Comparison of ENCODE assay signal across 10 cellular contexts in genomic region chr7:56062382-56062781, GRCh38. TPM values are rescaled to one million over a fixed set of nuclear protein-coding genes. Genes with fewer than 3 reads are reported as not detected.
A peak's percentile ranks its signal among the peaks of the same experiment; 100 is the strongest.
DNase-seq lines count a peak whose midpoint lies in the region; FAIRE-seq and TF ChIP-seq lines count a peak whose summit lies in the region.
"Had no signal": no experiment of that assay in that cellular context is flagged by ENCODE, and none has a peak within 500 bp of the region (broad histone marks: within the 10 kb centered on the region; RNA-seq: fewer than 3 reads in every experiment).

No MANE protein-coding gene starts in this region.

- no peak for TF ChIP-seq POLR2A in ovary (IDR thresholded peaks at IDR 0.05)

- DNase-seq in AG10803 (ENCODE audit: low read depth): peak; percentile 20
- DNase-seq in HT1080 (ENCODE audit: low read depth): peak; percentile 78
- DNase-seq in activated CD4-positive, alpha-beta memory T cell treated with anti-CD3 and anti-CD28 coated beads, Interleukin-2, amount 10 ng/mL, durations not matched to agents 7 days and 5 days: no peak
- no peak for DNase-seq in keratinocyte (ENCODE audit: low read depth, low spot score)
- DNase-seq in ovary: no peak
- no peak for DNase-seq in SIG-M5 treated with dmso at 0.1 percent for 504 hours (lab: John Stamatoyannopoulos, UW; ENCODE audit: unreplicated experiment)
- DNase-seq in GOT3 (lab: John Stamatoyannopoulos, UW): no peak
- DNase-seq in COR-L47 (lab: John Stamatoyannopoulos, UW): no peak
- DNase-seq: NCI-H2171; stimulated activated CD4-positive, alpha-beta T cell treated with anti-CD3 and anti-CD28 coated beads, Interleukin-2, amount 100 ng/mL, for 24 hours had no signal

- H3K27ac ChIP-seq in keratinocyte (ENCODE audit: control insufficient read depth, insufficient read depth, low read length) (peak overlapping the region; percentile 29), ovary (peak overlapping the region in 1 of 2 donors; percentile 85)

- H3K36me3 ChIP-seq in keratinocyte (ENCODE audit: control insufficient read depth in 2 of 2, extremely low read depth in 1 of 2, insufficient read depth in 2 of 2, low read length in 2 of 2): peaks cover 11 to 40% of the 10 kb centered on the region in 2 experiments
- no peaks in the 10 kb centered on the region for H3K36me3 ChIP-seq in ovary

- H3K27me3 Mint-ChIP-seq in activated CD4-positive, alpha-beta memory T cell treated with anti-CD3 and anti-CD28 coated beads, Interleukin-2, amount 10 ng/mL, durations not matched to agents 7 days and 5 days: no peaks in the 10 kb centered on the region

- H3K27me3 ChIP-seq in keratinocyte (ENCODE audit: control insufficient read depth, extremely low read depth, insufficient read depth, low read length) (no peaks in the 10 kb centered on the region), ovary (no peaks in the 10 kb centered on the region)

- WGBS in ovary, 3 donors: 20 to 35% (median 21%) methylated on average over 2 of the region's 2 CpGs

- H3K9ac ChIP-seq in keratinocyte (ENCODE audit: control insufficient read depth, extremely low read depth, insufficient read depth, low read length): no peak overlapping the region

- H3K9me3 ChIP-seq in keratinocyte (ENCODE audit: control insufficient read depth, low read depth, low read length) (no peaks in the 10 kb centered on the region), ovary (no peaks in the 10 kb centered on the region)

- no peak overlapping the region for H3K4me2 ChIP-seq in keratinocyte (ENCODE audit: control insufficient read depth, extremely low read depth, insufficient read depth, low read depth, low read length)

- H3K9me3 Mint-ChIP-seq in activated CD4-positive, alpha-beta memory T cell treated with anti-CD3 and anti-CD28 coated beads, Interleukin-2, amount 10 ng/mL, durations not matched to agents 7 days and 5 days: no peaks in the 10 kb centered on the region

- H3K79me2 ChIP-seq in keratinocyte (ENCODE audit: control insufficient read depth, insufficient read depth, low read length): peaks cover 33% of the 10 kb centered on the region

- POLR2A ChIA-PET in activated CD4-positive, alpha-beta memory T cell treated with anti-CD3 and anti-CD28 coated beads, Interleukin-2, amount 10 ng/mL, durations not matched to agents 7 days and 5 days (lab: Charles Lee): interaction anchor here (0.7 to 3.1 kb wide), 4 partner anchors 9 to 44 kb away, joined by 3 to 18 read pairs (median 6); partner anchors contain the start of genes CCT6A, CHCHD2 and PSPH

- H3K27ac Mint-ChIP-seq in activated CD4-positive, alpha-beta memory T cell treated with anti-CD3 and anti-CD28 coated beads, Interleukin-2, amount 10 ng/mL, durations not matched to agents 7 days and 5 days: peak overlapping the region; percentile 76

- TF ChIP-seq CTCF in AG10803 (conservative IDR thresholded peaks at IDR 0.05; ENCODE audit: low read length): no peak
- TF ChIP-seq CTCF in keratinocyte (optimal IDR thresholded peaks at IDR 0.05 in 1 of 3, IDR thresholded peaks at IDR 0.05 in 1 of 3, conservative IDR thresholded peaks at IDR 0.05 in 1 of 3; ENCODE audit: extremely low read depth in 1 of 3, insufficient read depth in 2 of 3, low read length in 3 of 3): no peak
- TF ChIP-seq CTCF in ovary (IDR thresholded peaks at IDR 0.05): no peak

- FAIRE-seq in keratinocyte (lab: Jason Lieb, UNC): no peak

- H3K4me3 ChIP-seq in AG10803 (ENCODE audit: low read length) (no peak overlapping the region), keratinocyte (ENCODE audit: control insufficient read depth in 2 of 3, extremely low read depth in 1 of 3, insufficient read depth in 2 of 3, low read depth in 1 of 3, low read length in 3 of 3) (no peak overlapping the region), ovary (no peak overlapping the region)

- H3K4me1 Mint-ChIP-seq in activated CD4-positive, alpha-beta memory T cell treated with anti-CD3 and anti-CD28 coated beads, Interleukin-2, amount 10 ng/mL, durations not matched to agents 7 days and 5 days: peaks cover 52% of the 10 kb centered on the region

- H3K9me1 ChIP-seq in keratinocyte (ENCODE audit: control insufficient read depth, extremely low read depth, insufficient read depth, low read length): peaks cover 2% of the 10 kb centered on the region

- H3K36me3 Mint-ChIP-seq in activated CD4-positive, alpha-beta memory T cell treated with anti-CD3 and anti-CD28 coated beads, Interleukin-2, amount 10 ng/mL, durations not matched to agents 7 days and 5 days (ENCODE audit: low read depth): peaks cover 65% of the 10 kb centered on the region

- no peak overlapping the region for H2AFZ ChIP-seq in keratinocyte (ENCODE audit: control insufficient read depth, low read length)

- dilution Hi-C loops in keratinocyte (cut with MboI; ENCODE audit: extremely low pct_ligation_motif_present, low sequenced_read_pairs): no loop called here

- intact Hi-C loops in ovary (cut with DNase I): no loop called here

- H3K4me1 ChIP-seq in keratinocyte (ENCODE audit: control insufficient read depth, extremely low read depth, insufficient read depth, low read length) (peaks cover 28% of the 10 kb centered on the region), ovary (ENCODE audit: insufficient read depth) (peaks cover 3% of the 10 kb centered on the region)

- TF ChIP-seq EP300 in ovary (IDR thresholded peaks at IDR 0.05): no peak

- H4K20me1 ChIP-seq in keratinocyte (ENCODE audit: control insufficient read depth, extremely low read depth, insufficient read depth, low read length): peaks cover 6% of the 10 kb centered on the region

- no peak overlapping the region for H3K4me3 Mint-ChIP-seq in activated CD4-positive, alpha-beta memory T cell treated with anti-CD3 and anti-CD28 coated beads, Interleukin-2, amount 10 ng/mL, durations not matched to agents 7 days and 5 days

- CTCF ChIA-PET in activated CD4-positive, alpha-beta memory T cell treated with anti-CD3 and anti-CD28 coated beads, Interleukin-2, amount 10 ng/mL, durations not matched to agents 7 days and 5 days (lab: Charles Lee): interaction anchor here (0.8 to 1.3 kb wide), 4 partner anchors 9 to 696 kb away, joined by 3 to 5 read pairs (median 3); partner anchors contain the start of genes CCT6A, NIPSNAP2 and PSPH

RNA-seq across cellular contexts. Expression of gene SUMF2, which starts 1.7 kb away (rescaled TPM):
- total RNA-seq in HT1080 (2014; rRNA removed; shearing (Covaris generic)): 111 and 121 TPM in 2 replicates
- 139 and 147 TPM in 2 replicates for polyA plus RNA-seq in HT1080 (2015; cell fraction: cytosol; rRNA removed)
- polyA plus RNA-seq in HT1080 (2015; cell fraction: nucleus; rRNA removed): 205 and 241 TPM in 2 replicates
- 100 to 1,000 TPM; 118 to 119 TPM for total RNA-seq in activated CD4-positive, alpha-beta memory T cell treated with anti-CD3 and anti-CD28 coated beads, Interleukin-2, amount 10 ng/mL, durations not matched to agents 7 days and 5 days
- 59.0 to 112 TPM (median 73.8 TPM) in 3 replicates for polyA plus RNA-seq in keratinocyte
- 26.4 TPM for polyA plus RNA-seq in keratinocyte (2011; ENCODE audit: low read depth)
- polyA plus RNA-seq in keratinocyte (2011; cell fraction: cytosol; rRNA removed): 65.6 and 70.9 TPM in 2 replicates
- polyA plus RNA-seq in keratinocyte (2011; cell fraction: nucleus; rRNA removed): 188 and 194 TPM in 2 replicates
- polyA plus RNA-seq in keratinocyte (2012; ENCODE audit: low replicate concordance): 81.6 and 105 TPM in 2 replicates
- 66.1 to 110 TPM (median 74.1 TPM) in 3 replicates for polyA minus RNA-seq in keratinocyte
- 79.8 TPM for polyA minus RNA-seq in keratinocyte (2011; cell fraction: cytosol; rRNA and poly(A)+ RNA removed)
- 68.1 and 88.8 TPM in 2 replicates for polyA minus RNA-seq in keratinocyte (2011; cell fraction: nucleus; rRNA and poly(A)+ RNA removed)
- 100 to 1,000 TPM in 5 of 7 donors, 10 to 100 TPM in 2; 56.3 to 119 (median 105) TPM for total RNA-seq in ovary
- 100 to 1,000 TPM in 1 of 2 donors, 10 to 100 TPM in 1; 90.2 to 167 TPM for polyA plus RNA-seq in ovary

RNA-seq across cellular contexts. Expression of gene CCT6A, which starts 10.8 kb away (rescaled TPM):
- total RNA-seq in HT1080 (2014; rRNA removed; shearing (Covaris generic)): 376 and 435 TPM in 2 replicates
- 333 and 336 TPM in 2 replicates for polyA plus RNA-seq in HT1080 (2015; cell fraction: cytosol; rRNA removed)
- polyA plus RNA-seq in HT1080 (2015; cell fraction: nucleus; rRNA removed): 501 and 505 TPM in 2 replicates
- 100 to 1,000 TPM; 105 TPM for total RNA-seq in activated CD4-positive, alpha-beta memory T cell treated with anti-CD3 and anti-CD28 coated beads, Interleukin-2, amount 10 ng/mL, durations not matched to agents 7 days and 5 days
- 237 to 403 TPM (median 316 TPM) in 3 replicates for polyA plus RNA-seq in keratinocyte
- polyA plus RNA-seq in keratinocyte (2011; ENCODE audit: low read depth): 244 TPM
- polyA plus RNA-seq in keratinocyte (2011; cell fraction: cytosol; rRNA removed): 176 and 299 TPM in 2 replicates
- polyA plus RNA-seq in keratinocyte (2011; cell fraction: nucleus; rRNA removed): 173 and 266 TPM in 2 replicates
- polyA plus RNA-seq in keratinocyte (2012; ENCODE audit: low replicate concordance): 191 and 202 TPM in 2 replicates
- polyA minus RNA-seq in keratinocyte: 23.8 to 258 TPM (median 169 TPM) in 3 replicates
- polyA minus RNA-seq in keratinocyte (2011; cell fraction: cytosol; rRNA and poly(A)+ RNA removed): 128 TPM
- 73.3 and 98.9 TPM in 2 replicates for polyA minus RNA-seq in keratinocyte (2011; cell fraction: nucleus; rRNA and poly(A)+ RNA removed)
- 100 to 1,000 TPM in 1 of 7 donors, 10 to 100 TPM in 6; 50.2 to 108 (median 78.3) TPM for total RNA-seq in ovary
- polyA plus RNA-seq in ovary: 100 to 1,000 TPM in 1 of 2 donors, 10 to 100 TPM in 1; 69.1 to 112 TPM

RNA-seq across cellular contexts. Expression of gene PSPH, which starts 11.1 kb away (rescaled TPM):
- total RNA-seq in HT1080 (2014; rRNA removed; shearing (Covaris generic)): 84.6 and 90.8 TPM in 2 replicates
- 66.4 and 67.4 TPM in 2 replicates for polyA plus RNA-seq in HT1080 (2015; cell fraction: cytosol; rRNA removed)
- polyA plus RNA-seq in HT1080 (2015; cell fraction: nucleus; rRNA removed): 47.7 and 47.9 TPM in 2 replicates
- 10 to 100 TPM; 12.0 to 13.7 TPM for total RNA-seq in activated CD4-positive, alpha-beta memory T cell treated with anti-CD3 and anti-CD28 coated beads, Interleukin-2, amount 10 ng/mL, durations not matched to agents 7 days and 5 days
- polyA plus RNA-seq in keratinocyte (16.6 to 28.1 TPM (median 21.6 TPM) in 3 replicates), ovary (10 to 100 TPM in 1 of 2 donors, 1 to 10 TPM in 1; 7.5 to 10.3 TPM)
- polyA plus RNA-seq in keratinocyte (2011; ENCODE audit: low read depth): 8.7 TPM
- 20.8 and 26.4 TPM in 2 replicates for polyA plus RNA-seq in keratinocyte (2011; cell fraction: cytosol; rRNA removed)
- polyA plus RNA-seq in keratinocyte (2011; cell fraction: nucleus; rRNA removed): 16.1 and 16.9 TPM in 2 replicates
- 12.4 and 19.1 TPM in 2 replicates for polyA plus RNA-seq in keratinocyte (2012; ENCODE audit: low replicate concordance)
- polyA minus RNA-seq in keratinocyte: 18.4 to 28.7 TPM (median 28.0 TPM) in 3 replicates
- 27.6 TPM for polyA minus RNA-seq in keratinocyte (2011; cell fraction: cytosol; rRNA and poly(A)+ RNA removed)
- 9.1 and 9.4 TPM in 2 replicates for polyA minus RNA-seq in keratinocyte (2011; cell fraction: nucleus; rRNA and poly(A)+ RNA removed)
- 10 to 100 TPM; 10.3 to 36.9 (median 14.8) TPM for total RNA-seq in ovary

RNA-seq across cellular contexts. Expression of gene PHKG1, which starts 30.4 kb away (rescaled TPM):
- 0.10 and 0.58 TPM in 2 replicates for total RNA-seq in HT1080 (2014; rRNA removed; shearing (Covaris generic))
- polyA plus RNA-seq in HT1080 (2015; cell fraction: cytosol; rRNA removed): 0.06 TPM in 2 replicates
- polyA plus RNA-seq in HT1080 (2015; cell fraction: nucleus; rRNA removed): 1.5 and 2.3 TPM in 2 replicates
- total RNA-seq in activated CD4-positive, alpha-beta memory T cell treated with anti-CD3 and anti-CD28 coated beads, Interleukin-2, amount 10 ng/mL, durations not matched to agents 7 days and 5 days: 1 to 10 TPM; 1.5 to 2.2 TPM
- polyA plus RNA-seq in keratinocyte (0.18 to 0.49 TPM (median 0.25 TPM) in 3 replicates), ovary (1 to 10 TPM in 1 of 2 donors, under 1 TPM in 1; 0.97 to 1.2 TPM)
- polyA plus RNA-seq in keratinocyte (2011; ENCODE audit: low read depth): 0.40 TPM
- polyA plus RNA-seq in keratinocyte (2011; cell fraction: cytosol; rRNA removed): 0.12 TPM in 1 of 2 replicates, not detected in the other
- polyA plus RNA-seq in keratinocyte (2011; cell fraction: nucleus; rRNA removed): 0.82 and 0.91 TPM in 2 replicates
- polyA plus RNA-seq in keratinocyte (2012; ENCODE audit: low replicate concordance): 0.41 and 1.6 TPM in 2 replicates
- not detected in 3 replicates for polyA minus RNA-seq in keratinocyte
- polyA minus RNA-seq in keratinocyte (2011; cell fraction: cytosol; rRNA and poly(A)+ RNA removed): not detected
- 0.53 TPM in 1 of 2 replicates, not detected in the other for polyA minus RNA-seq in keratinocyte (2011; cell fraction: nucleus; rRNA and poly(A)+ RNA removed)
- 1 to 10 TPM; 1.0 to 2.3 (median 1.1) TPM for total RNA-seq in ovary

RNA-seq across cellular contexts. Expression of gene CHCHD2, which starts 43.9 kb away (rescaled TPM):
- 607 and 847 TPM in 2 replicates for total RNA-seq in HT1080 (2014; rRNA removed; shearing (Covaris generic))
- 705 and 728 TPM in 2 replicates for polyA plus RNA-seq in HT1080 (2015; cell fraction: cytosol; rRNA removed)
- 289 and 309 TPM in 2 replicates for polyA plus RNA-seq in HT1080 (2015; cell fraction: nucleus; rRNA removed)
- 100 to 1,000 TPM; 482 to 505 TPM for total RNA-seq in activated CD4-positive, alpha-beta memory T cell treated with anti-CD3 and anti-CD28 coated beads, Interleukin-2, amount 10 ng/mL, durations not matched to agents 7 days and 5 days
- polyA plus RNA-seq in keratinocyte: 277 to 420 TPM (median 379 TPM) in 3 replicates
- 60.1 TPM for polyA plus RNA-seq in keratinocyte (2011; ENCODE audit: low read depth)
- 332 and 388 TPM in 2 replicates for polyA plus RNA-seq in keratinocyte (2011; cell fraction: cytosol; rRNA removed)
- polyA plus RNA-seq in keratinocyte (2011; cell fraction: nucleus; rRNA removed): 148 and 149 TPM in 2 replicates
- polyA plus RNA-seq in keratinocyte (2012; ENCODE audit: low replicate concordance): 332 and 463 TPM in 2 replicates
- polyA minus RNA-seq in keratinocyte: 91.7 to 102 TPM (median 101 TPM) in 3 replicates
- polyA minus RNA-seq in keratinocyte (2011; cell fraction: cytosol; rRNA and poly(A)+ RNA removed): 384 TPM
- polyA minus RNA-seq in keratinocyte (2011; cell fraction: nucleus; rRNA and poly(A)+ RNA removed): 59.7 and 72.6 TPM in 2 replicates
- 100 to 1,000 TPM; 241 to 389 (median 282) TPM for total RNA-seq in ovary
- 100 to 1,000 TPM; 323 to 409 TPM for polyA plus RNA-seq in ovary

Comparison
In these comparisons a context has a peak if more than half of its experiments do, and no peak if none do; other contexts are left out.
1. DNase-seq: peak in AG10803 (single experiment) and HT1080 (single experiment); none in activated CD4-positive, alpha-beta memory T cell treated with anti-CD3 and anti-CD28 coated beads, Interleukin-2, amount 10 ng/mL, durations not matched to agents 7 days and 5 days (single experiment), keratinocyte (single experiment), ovary (0 of 5), SIG-M5 treated with dmso at 0.1 percent for 504 hours (single experiment), GOT3 (single experiment) and COR-L47 (single experiment).